Comparison of ENCODE assay signal across 12 cellular contexts in genomic region chr10:3936422-3937040, GRCh38.
DNase-seq lines count a peak whose midpoint lies in the region; ATAC-seq and TF ChIP-seq lines count a peak whose summit lies in the region.
"Had no signal": no experiment of that assay in that cellular context is flagged by ENCODE, and none has a peak within 500 bp of the region (broad histone marks: within the 10 kb centered on the region; RNA-seq: fewer than 3 reads in every experiment).

No MANE protein-coding gene starts in this region.

- no peaks in the 10 kb centered on the region for H3K9me3 ChIP-seq in CD4-positive, CD25-positive, alpha-beta regulatory T cell (ENCODE audit: control insufficient read depth in 2 of 2, low read length in 2 of 2)
- no peaks in the 10 kb centered on the region for H3K9me3 ChIP-seq in Peyer's patch
- no peaks in the 10 kb centered on the region for H3K9me3 ChIP-seq in fibroblast of lung (ENCODE audit: control insufficient read depth, insufficient read depth, low read depth, low read length)
- no peaks in the 10 kb centered on the region for H3K9me3 ChIP-seq in sigmoid colon
- H3K9me3 ChIP-seq: neutrophil had no signal

- no peak overlapping the region for H3K27ac ChIP-seq in CD4-positive, CD25-positive, alpha-beta regulatory T cell (ENCODE audit: insufficient read depth, low read length, poor library complexity, severe bottlenecking)
- H3K27ac ChIP-seq in Peyer's patch = peak overlapping the region; percentile 20 to 79 (median 71)
- peak overlapping the region; percentile 92 for H3K27ac ChIP-seq in fibroblast of lung (ENCODE audit: insufficient read depth, low read length)
- H3K27ac ChIP-seq in sigmoid colon = peak overlapping the region; percentile 59 to 75 (median 68)
- no peak overlapping the region for H3K27ac ChIP-seq in GM23338 (ENCODE audit: low read depth)
- H3K27ac ChIP-seq: neutrophil had no signal

- H3K9me2 ChIP-seq in GM23338 (ENCODE audit: insufficient read depth) = no peaks in the 10 kb centered on the region

- H2AFZ ChIP-seq in fibroblast of lung (ENCODE audit: low read length) (no peak overlapping the region), GM23338 (no peak overlapping the region)

- no peak for DNase-seq in CD4-positive, CD25-positive, alpha-beta regulatory T cell
- no peak for DNase-seq in Peyer's patch
- DNase-seq in fibroblast of lung (ENCODE audit: low read depth in 2 of 2) = no peak
- DNase-seq in sigmoid colon = no peak
- no peak for DNase-seq in GM23338 (ENCODE audit: low spot score)
- no peak for DNase-seq in SKM-1 treated with dmso at 0.1 percent for 144 hours (lab: John Stamatoyannopoulos, UW; ENCODE audit: unreplicated experiment)
- DNase-seq in NCI-H1105 (lab: John Stamatoyannopoulos, UW) = no peak
- DNase-seq: activated B cell treated with CpG ODN at 0.5 μM for 24 hours; NCI-H510A; stimulated activated CD4-positive, alpha-beta T cell treated with anti-CD3 and anti-CD28 coated beads, Interleukin-2, amount 100 ng/mL, for 48 hours had no signal

- no peak for TF ChIP-seq EP300 in sigmoid colon (IDR thresholded peaks at IDR 0.05)

- peak overlapping the region in 1 of 4 donors; percentile 45 for H3K4me3 Mint-ChIP-seq in CD4-positive, CD25-positive, alpha-beta regulatory T cell
- no peak overlapping the region for H3K4me3 Mint-ChIP-seq in GM23338

- H4K20me1 ChIP-seq in fibroblast of lung (ENCODE audit: control insufficient read depth, extremely low read depth, insufficient read depth, low read length) (no peaks in the 10 kb centered on the region), GM23338 (replicated peaks; ENCODE audit: insufficient read depth) (no peaks in the 10 kb centered on the region)

- no peaks in the 10 kb centered on the region for H3K27me3 Mint-ChIP-seq in CD4-positive, CD25-positive, alpha-beta regulatory T cell
- peaks cover 2% of the 10 kb centered on the region for H3K27me3 Mint-ChIP-seq in GM23338 (ENCODE audit: insufficient read depth, low read depth, poor library complexity)
- H3K27me3 Mint-ChIP-seq: activated B cell treated with CpG ODN at 0.5 μM for 24 hours had no signal

- peak overlapping the region in 2 of 3 donors; percentile 63 to 96 for H3K27ac Mint-ChIP-seq in CD4-positive, CD25-positive, alpha-beta regulatory T cell
- no peak overlapping the region for H3K27ac Mint-ChIP-seq in GM23338

- WGBS in sigmoid colon, 2 donors = 50 to 90% methylated on average over 7 of the region's 7 CpGs

- ATAC-seq in CD4-positive, CD25-positive, alpha-beta regulatory T cell (ENCODE audit: low read depth in 2 of 2) = no peak
- ATAC-seq in GM23338 (no peak), GM18502 (IDR thresholded peaks at IDR 0.05; ENCODE audit: poor library complexity, unreplicated experiment) (no peak)

- peaks cover 15% of the 10 kb centered on the region for H3K4me1 ChIP-seq in CD4-positive, CD25-positive, alpha-beta regulatory T cell (ENCODE audit: control insufficient read depth, insufficient read depth, low read length, poor library complexity, severe bottlenecking)
- H3K4me1 ChIP-seq in Peyer's patch = peaks cover 0 to 4% (median 0%) of the 10 kb centered on the region in 4 donors
- no peaks in the 10 kb centered on the region for H3K4me1 ChIP-seq in fibroblast of lung (ENCODE audit: control insufficient read depth, extremely low read depth, insufficient read depth, low read length)
- peaks cover 0 to 19% (median 12%) of the 10 kb centered on the region in 4 donors for H3K4me1 ChIP-seq in sigmoid colon
- H3K4me1 ChIP-seq in GM23338 (ENCODE audit: insufficient read depth) = no peaks in the 10 kb centered on the region

- H3K36me3 Mint-ChIP-seq in CD4-positive, CD25-positive, alpha-beta regulatory T cell = no peaks in the 10 kb centered on the region
- H3K36me3 Mint-ChIP-seq in GM23338 (ENCODE audit: low read depth) = no peaks in the 10 kb centered on the region

- H3K36me3 ChIP-seq in CD4-positive, CD25-positive, alpha-beta regulatory T cell (ENCODE audit: control insufficient read depth, insufficient read depth, low read length) = no peaks in the 10 kb centered on the region
- H3K36me3 ChIP-seq in Peyer's patch = no peaks in the 10 kb centered on the region
- H3K36me3 ChIP-seq in fibroblast of lung (ENCODE audit: control insufficient read depth, insufficient read depth, low read length) = no peaks in the 10 kb centered on the region
- H3K36me3 ChIP-seq in sigmoid colon = no peaks in the 10 kb centered on the region
- H3K36me3 ChIP-seq in GM23338 (ENCODE audit: insufficient read depth) = no peaks in the 10 kb centered on the region
- H3K36me3 ChIP-seq: neutrophil had no signal

- TF ChIP-seq CTCF in Peyer's patch (IDR thresholded peaks at IDR 0.05) = peak in 1 of 6 experiments; percentile 1
- TF ChIP-seq CTCF in fibroblast of lung (conservative IDR thresholded peaks at IDR 0.05 in 1 of 2, IDR thresholded peaks at IDR 0.05 in 1 of 2; ENCODE audit: low read depth in 1 of 2, low read length in 2 of 2) = no peak
- TF ChIP-seq CTCF in sigmoid colon (IDR thresholded peaks at IDR 0.05) = no peak
- no peak for TF ChIP-seq CTCF in GM23338 (conservative IDR thresholded peaks at IDR 0.05; ENCODE audit: low read depth in 2 of 2)

- no peaks in the 10 kb centered on the region for H3K27me3 ChIP-seq in CD4-positive, CD25-positive, alpha-beta regulatory T cell (ENCODE audit: control insufficient read depth, insufficient read depth, low read length)
- H3K27me3 ChIP-seq in Peyer's patch (no peaks in the 10 kb centered on the region), fibroblast of lung (ENCODE audit: control insufficient read depth, insufficient read depth, low read length) (no peaks in the 10 kb centered on the region), sigmoid colon (no peaks in the 10 kb centered on the region), GM23338 (ENCODE audit: insufficient read depth) (no peaks in the 10 kb centered on the region)
- H3K27me3 ChIP-seq: neutrophil had no signal

- H3F3A ChIP-seq in GM23338 (replicated peaks; ENCODE audit: low read depth) = no peaks in the 10 kb centered on the region

- H3K79me2 ChIP-seq in fibroblast of lung (ENCODE audit: control insufficient read depth, insufficient read depth, low read length) (no peaks in the 10 kb centered on the region), GM23338 (replicated peaks; ENCODE audit: insufficient read depth) (no peaks in the 10 kb centered on the region)

- H3K9ac ChIP-seq in fibroblast of lung (ENCODE audit: insufficient read depth, low read length) = no peak overlapping the region

- intact Hi-C loops in sigmoid colon (cut with DNase I) = no loop called here

- H3K9me3 Mint-ChIP-seq in CD4-positive, CD25-positive, alpha-beta regulatory T cell = no peaks in the 10 kb centered on the region
- peaks cover 4% of the 10 kb centered on the region; the same call in 2 of the 3 replicates for H3K9me3 Mint-ChIP-seq in GM23338
- H3K9me3 Mint-ChIP-seq: activated B cell treated with CpG ODN at 0.5 μM for 24 hours had no signal

- H3K4me3 ChIP-seq in CD4-positive, CD25-positive, alpha-beta regulatory T cell (ENCODE audit: low read depth, low read length) = no peak overlapping the region
- no peak overlapping the region for H3K4me3 ChIP-seq in Peyer's patch
- H3K4me3 ChIP-seq in fibroblast of lung (replicated peaks in 1 of 4; ENCODE audit: control extremely low read depth in 1 of 4, insufficient read depth in 1 of 4, low read depth in 3 of 4, low read length in 4 of 4) = no peak overlapping the region
- H3K4me3 ChIP-seq in sigmoid colon = peak overlapping the region in 1 of 4 donors; percentile 11
- no peak overlapping the region for H3K4me3 ChIP-seq in GM23338

- peaks cover 18 to 31% (median 25%) of the 10 kb centered on the region in 4 donors for H3K4me1 Mint-ChIP-seq in CD4-positive, CD25-positive, alpha-beta regulatory T cell
- peaks cover 10% of the 10 kb centered on the region; the same call in 2 of the 3 replicates for H3K4me1 Mint-ChIP-seq in GM23338

- TF ChIP-seq POLR2A in Peyer's patch (IDR thresholded peaks at IDR 0.05) (no peak), sigmoid colon (IDR thresholded peaks at IDR 0.05) (no peak)

- H3K4me2 ChIP-seq in fibroblast of lung (ENCODE audit: extremely low read depth, insufficient read depth, low read length) (no peak overlapping the region), GM23338 (no peak overlapping the region)

TF ChIP-seq in GM23338, 12 proteins besides CTCF, POLR2A, EP300 and RAD21 (continues in another document):
- TF ChIP-seq ZNF114 (CRISPR knock-in tag; IDR thresholded peaks at IDR 0.05) (no peak), POLR2AphosphoS5 (IDR thresholded peaks at IDR 0.05; ENCODE audit: low read depth) (no peak), NANOG (IDR thresholded peaks at IDR 0.05; ENCODE audit: borderline replicate concordance) (no peak), EZH2phosphoT487 (IDR thresholded peaks at IDR 0.05; ENCODE audit: unreplicated experiment) (no peak)
- TF ChIP-seq, protein P1, sequence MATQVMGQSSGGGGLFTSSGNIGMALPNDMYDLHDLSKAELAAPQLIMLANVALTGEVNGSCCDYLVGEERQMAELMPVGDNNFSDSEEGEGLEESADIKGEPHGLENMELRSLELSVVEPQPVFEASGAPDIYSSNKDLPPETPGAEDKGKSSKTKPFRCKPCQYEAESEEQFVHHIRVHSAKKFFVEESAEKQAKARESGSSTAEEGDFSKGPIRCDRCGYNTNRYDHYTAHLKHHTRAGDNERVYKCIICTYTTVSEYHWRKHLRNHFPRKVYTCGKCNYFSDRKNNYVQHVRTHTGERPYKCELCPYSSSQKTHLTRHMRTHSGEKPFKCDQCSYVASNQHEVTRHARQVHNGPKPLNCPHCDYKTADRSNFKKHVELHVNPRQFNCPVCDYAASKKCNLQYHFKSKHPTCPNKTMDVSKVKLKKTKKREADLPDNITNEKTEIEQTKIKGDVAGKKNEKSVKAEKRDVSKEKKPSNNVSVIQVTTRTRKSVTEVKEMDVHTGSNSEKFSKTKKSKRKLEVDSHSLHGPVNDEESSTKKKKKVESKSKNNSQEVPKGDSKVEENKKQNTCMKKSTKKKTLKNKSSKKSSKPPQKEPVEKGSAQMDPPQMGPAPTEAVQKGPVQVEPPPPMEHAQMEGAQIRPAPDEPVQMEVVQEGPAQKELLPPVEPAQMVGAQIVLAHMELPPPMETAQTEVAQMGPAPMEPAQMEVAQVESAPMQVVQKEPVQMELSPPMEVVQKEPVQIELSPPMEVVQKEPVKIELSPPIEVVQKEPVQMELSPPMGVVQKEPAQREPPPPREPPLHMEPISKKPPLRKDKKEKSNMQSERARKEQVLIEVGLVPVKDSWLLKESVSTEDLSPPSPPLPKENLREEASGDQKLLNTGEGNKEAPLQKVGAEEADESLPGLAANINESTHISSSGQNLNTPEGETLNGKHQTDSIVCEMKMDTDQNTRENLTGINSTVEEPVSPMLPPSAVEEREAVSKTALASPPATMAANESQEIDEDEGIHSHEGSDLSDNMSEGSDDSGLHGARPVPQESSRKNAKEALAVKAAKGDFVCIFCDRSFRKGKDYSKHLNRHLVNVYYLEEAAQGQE (IDR thresholded peaks at IDR 0.05; ENCODE audit: unreplicated experiment) = no peak

Comparison
In these comparisons a context has a peak if more than half of its experiments do, and no peak if none do; other contexts are left out.
1. H3K27ac ChIP-seq: peak in Peyer's patch (4 of 4), fibroblast of lung (single experiment) and sigmoid colon (4 of 4); none in CD4-positive, CD25-positive, alpha-beta regulatory T cell (single experiment) and GM23338 (single experiment).